Comparison of ENCODE assay signal across 1 cellular context in genomic region chr12:56359851-56360767, GRCh38.
TF ChIP-seq lines count a peak whose summit lies in the region.

Gene STAT2, minus strand, starts transcription at chr12:56360107. Its CDS starts 3,536 bp downstream, at chr12:56356571.

TF ChIP-seq in HepG2, 621 proteins besides CTCF, POLR2A, EP300 and RAD21 (continued from another document):
- TF ChIP-seq PRDM4 (CRISPR knock-in tag; IDR thresholded peaks at IDR 0.05; ENCODE audit: borderline replicate concordance) (no peak), BHLHE40 (IDR thresholded peaks at IDR 0.05; ENCODE audit: low read length) (peak; percentile 63), NCOA1 (CRISPR knock-in tag; IDR thresholded peaks at IDR 0.05) (no peak), NFYB (CRISPR knock-in tag; IDR thresholded peaks at IDR 0.05) (peak; percentile 89), GATAD2A (CRISPR knock-in tag; IDR thresholded peaks at IDR 0.05) (peak; percentile 44), ZNF800 (CRISPR knock-in tag; IDR thresholded peaks at IDR 0.05) (0 out of 2 replicates have a peak, but pooled peaks have one; percentile 24), NR2C2 (CRISPR knock-in tag; IDR thresholded peaks at IDR 0.05; ENCODE audit: borderline replicate concordance) (peak; percentile 82; the same call in 1 of the 2 replicates), ARNT2 (CRISPR knock-in tag; IDR thresholded peaks at IDR 0.05; ENCODE audit: low read depth) (no peak; the same call in 1 of the 2 replicates), THRA (CRISPR knock-in tag; IDR thresholded peaks at IDR 0.05; ENCODE audit: borderline replicate concordance) (0 out of 2 replicates have a peak, but pooled peaks have one; percentile 19), ZNF280D (CRISPR knock-in tag; IDR thresholded peaks at IDR 0.05) (peak; percentile 62; the same call in 1 of the 2 replicates), ZNF224 (CRISPR knock-in tag; IDR thresholded peaks at IDR 0.05) (peak; percentile 56; the same call in 1 of the 2 replicates), ISX (CRISPR knock-in tag; conservative IDR thresholded peaks at IDR 0.05) (no peak), AGO2 (optimal IDR thresholded peaks at IDR 0.05; ENCODE audit: low read depth, low read length) (peak; percentile 67), SOX13 (IDR thresholded peaks at IDR 0.05) (no peak), SOX13 (CRISPR knock-in tag; conservative IDR thresholded peaks at IDR 0.05 in 1 of 2, IDR thresholded peaks at IDR 0.05 in 1 of 2) (no peak), ZNF33A (CRISPR knock-in tag; IDR thresholded peaks at IDR 0.05; ENCODE audit: borderline replicate concordance) (no peak), MIER2 (CRISPR knock-in tag; IDR thresholded peaks at IDR 0.05) (0 out of 2 replicates have a peak, but pooled peaks have one; percentile 21), ZNF850 (CRISPR knock-in tag; conservative IDR thresholded peaks at IDR 0.05) (no peak), TCF7L2 (IDR thresholded peaks at IDR 0.05; ENCODE audit: low read depth, low read length) (no peak), LCORL (IDR thresholded peaks at IDR 0.05) (no peak), LCORL (CRISPR knock-in tag; IDR thresholded peaks at IDR 0.05) (peak; percentile 45; the same call in 1 of the 2 replicates), SMAD1 (CRISPR knock-in tag; IDR thresholded peaks at IDR 0.05; ENCODE audit: borderline replicate concordance, low read depth) (no peak), SKIL (CRISPR knock-in tag; IDR thresholded peaks at IDR 0.05; ENCODE audit: borderline replicate concordance) (no peak), TBX3 (IDR thresholded peaks at IDR 0.05; ENCODE audit: borderline replicate concordance) (peak; percentile 66; the same call in 1 of the 2 replicates), ZSCAN5A (CRISPR knock-in tag; IDR thresholded peaks at IDR 0.05; ENCODE audit: borderline replicate concordance) (no peak)
TF ChIP-seq in HepG2: peak in this region for 217.
